In genomic region chr22:17477401-17477833, GRCh38 we compare ENCODE assay signal across 10 cellular contexts.
DNase-seq lines count a peak whose midpoint lies in the region; ATAC-seq and TF ChIP-seq lines count a peak whose summit lies in the region.
"Had no signal": no experiment of that assay in that cellular context is flagged by ENCODE, and none has a peak within 500 bp of the region (broad histone marks: within the 10 kb centered on the region; RNA-seq: fewer than 3 reads in every experiment).

No MANE protein-coding gene starts in this region.

- peak; percentile 58 for DNase-seq in Ammon's horn (ENCODE audit: low spot score)
- DNase-seq in NB4 (ENCODE audit: low read depth) = peak; percentile 84
- DNase-seq in adrenal gland = peak in 6 of 7 donors; percentile 10 to 53 (median 26)
- no peak for DNase-seq in GM13977 (ENCODE audit: low spot score)
- no peak for DNase-seq in activated naive CD8-positive, alpha-beta T cell treated with anti-CD3 and anti-CD28 coated beads, Interleukin-2, amount 50 U/mL, for 24 hours
- DNase-seq in lower leg skin (ENCODE audit: low spot score in 2 of 2) = no peak
- DNase-seq: NCI-H146 had no signal

- H3K4me1 ChIP-seq in adrenal gland (replicated peaks in 1 of 2) (no peaks in the 10 kb centered on the region), iPS-18a (ENCODE audit: control insufficient read depth, low read depth, low read length) (peaks cover 35% of the 10 kb centered on the region)

- 18 to 27% (median 24%) methylated on average over 14 of the region's 14 CpGs for WGBS in adrenal gland, 4 donors
- WGBS in lower leg skin, 2 donors = 48 to 54% methylated on average over 14 of the region's 14 CpGs

- H3K4me1 Mint-ChIP-seq in activated naive CD8-positive, alpha-beta T cell treated with anti-CD3 and anti-CD28 coated beads, Interleukin-2, amount 50 U/mL, for 24 hours = no peaks in the 10 kb centered on the region
- H3K4me1 Mint-ChIP-seq: activated naive CD4-positive, alpha-beta T cell treated with anti-CD3 and anti-CD28 coated beads, Interleukin-2, amount 50 U/mL, for 24 hours had no signal

- no peak for ATAC-seq in GM19328 (IDR thresholded peaks at IDR 0.05; ENCODE audit: unreplicated experiment)
- ATAC-seq in activated naive CD8-positive, alpha-beta T cell treated with anti-CD3 and anti-CD28 coated beads, Interleukin-2, amount 50 U/mL, for 24 hours = no peak

- no peaks in the 10 kb centered on the region for H3K36me3 ChIP-seq in adrenal gland (replicated peaks in 1 of 2)
- H3K36me3 ChIP-seq in iPS-18a (ENCODE audit: control insufficient read depth, low read depth, low read length) = peaks cover 22% of the 10 kb centered on the region

- no peaks in the 10 kb centered on the region for H3K36me3 Mint-ChIP-seq in activated naive CD8-positive, alpha-beta T cell treated with anti-CD3 and anti-CD28 coated beads, Interleukin-2, amount 50 U/mL, for 24 hours (ENCODE audit: low read depth)
- H3K36me3 Mint-ChIP-seq: activated naive CD4-positive, alpha-beta T cell treated with anti-CD3 and anti-CD28 coated beads, Interleukin-2, amount 50 U/mL, for 24 hours had no signal

- in situ Hi-C loops in GM13977 (cut with MboI; ENCODE audit: low pct_unique_long_range_greater_than_20kb, low sequenced_read_pairs, unreplicated experiment) = loop anchor here (25.0 kb wide), 1 partner anchor 290 kb away; no protein-coding TSS in a partner anchor

- H3K27me3 ChIP-seq in adrenal gland (peaks cover 3% of the 10 kb centered on the region), iPS-18a (ENCODE audit: control insufficient read depth, insufficient read depth, low read length) (no peaks in the 10 kb centered on the region)

- H3K4me3 Mint-ChIP-seq in activated naive CD8-positive, alpha-beta T cell treated with anti-CD3 and anti-CD28 coated beads, Interleukin-2, amount 50 U/mL, for 24 hours = no peak overlapping the region
- H3K4me3 Mint-ChIP-seq: activated naive CD4-positive, alpha-beta T cell treated with anti-CD3 and anti-CD28 coated beads, Interleukin-2, amount 50 U/mL, for 24 hours had no signal

- H3K9me3 ChIP-seq in adrenal gland (replicated peaks in 1 of 3) = no peaks in the 10 kb centered on the region
- H3K9me3 ChIP-seq in iPS-18a (ENCODE audit: control insufficient read depth, low read depth, low read length) = no peaks in the 10 kb centered on the region

- TF ChIP-seq CTCF in NB4 (IDR thresholded peaks at IDR 0.05; ENCODE audit: low read depth, low read length) (no peak), adrenal gland (IDR thresholded peaks at IDR 0.05) (no peak), GM13977 (IDR thresholded peaks at IDR 0.05; ENCODE audit: extremely low read depth, insufficient read depth, missing control alignments) (no peak), lower leg skin (IDR thresholded peaks at IDR 0.05) (no peak)

- TF ChIP-seq POLR2A in NB4 (IDR thresholded peaks at IDR 0.05; ENCODE audit: extremely low read depth, insufficient read length) (no peak), adrenal gland (IDR thresholded peaks at IDR 0.05) (peak in 1 of 2 donors; percentile 22), lower leg skin (IDR thresholded peaks at IDR 0.05) (no peak)

- intact Hi-C loops in adrenal gland (cut with DNase I) (no loop called here), lower leg skin (cut with DNase I; ENCODE audit: low total_unique reads) (loop anchor here (10.0 kb wide), 1 partner anchor 63 kb away; no protein-coding TSS in a partner anchor)

- no peak overlapping the region for H3K27ac Mint-ChIP-seq in activated naive CD8-positive, alpha-beta T cell treated with anti-CD3 and anti-CD28 coated beads, Interleukin-2, amount 50 U/mL, for 24 hours
- H3K27ac Mint-ChIP-seq: activated naive CD4-positive, alpha-beta T cell treated with anti-CD3 and anti-CD28 coated beads, Interleukin-2, amount 50 U/mL, for 24 hours had no signal

- no peaks in the 10 kb centered on the region for H3K9me3 Mint-ChIP-seq in activated naive CD8-positive, alpha-beta T cell treated with anti-CD3 and anti-CD28 coated beads, Interleukin-2, amount 50 U/mL, for 24 hours
- H3K9me3 Mint-ChIP-seq: activated naive CD4-positive, alpha-beta T cell treated with anti-CD3 and anti-CD28 coated beads, Interleukin-2, amount 50 U/mL, for 24 hours had no signal

- H3K27ac ChIP-seq in adrenal gland (no peak overlapping the region), iPS-18a (ENCODE audit: low read length) (peak overlapping the region; percentile 25)

- H3K27me3 Mint-ChIP-seq in activated naive CD8-positive, alpha-beta T cell treated with anti-CD3 and anti-CD28 coated beads, Interleukin-2, amount 50 U/mL, for 24 hours = peaks cover 17% of the 10 kb centered on the region

- no peak overlapping the region for H3K9ac ChIP-seq in iPS-18a (ENCODE audit: low read length)

- H3K4me3 ChIP-seq in NB4 (ENCODE audit: low read depth, low read length) (peak overlapping the region; percentile 37), adrenal gland (peak overlapping the region in 1 of 4 donors; percentile 19), iPS-18a (ENCODE audit: low read length) (no peak overlapping the region), lower leg skin (ENCODE audit: low read depth, poor library complexity, severe bottlenecking) (no peak overlapping the region)

Comparison
In these comparisons a context has a peak if more than half of its experiments do, and no peak if none do; other contexts are left out.
1. DNase-seq: peak in Ammon's horn (single experiment), NB4 (single experiment) and adrenal gland (6 of 7); none in GM13977 (single experiment), activated naive CD8-positive, alpha-beta T cell treated with anti-CD3 and anti-CD28 coated beads, Interleukin-2, amount 50 U/mL, for 24 hours (single experiment) and lower leg skin (0 of 2).